ENCODE assay signal across 9 cellular contexts in genomic region chr2:63053889-63054725, GRCh38. TPM values are rescaled to one million over a fixed set of nuclear protein-coding genes. Genes with fewer than 3 reads are reported as not detected.
DNase-seq lines count a peak whose midpoint lies in the region; ATAC-seq and TF ChIP-seq lines count a peak whose summit lies in the region.
"Had no signal": no experiment of that assay in that cellular context is flagged by ENCODE, and none has a peak within 500 bp of the region (broad histone marks: within the 10 kb centered on the region; RNA-seq: fewer than 3 reads in every experiment).

No MANE protein-coding gene starts in this region.

- no peaks in the 10 kb centered on the region for H3K36me3 ChIP-seq in stomach

- no peak for TF ChIP-seq EP300 in stomach (IDR thresholded peaks at IDR 0.05)

- peaks cover 59 to 100% (median 100%) of the 10 kb centered on the region in 3 donors for H3K27me3 ChIP-seq in stomach

- no peak for DNase-seq in activated CD4-positive, alpha-beta T cell treated with anti-CD3 and anti-CD28 coated beads, Interleukin-2, amount 10 ng/mL, durations not matched to agents 7 days and 5 days
- DNase-seq in activated CD4-positive, alpha-beta T cell treated with anti-CD3 and anti-CD28 coated beads, Interleukin-2, amount 50 U/mL, for 1 hour, result no peak
- peak; percentile 19 for DNase-seq in iris pigment epithelial cell (ENCODE audit: low read depth)
- DNase-seq in stomach, result no peak
- no peak for DNase-seq in mesenteric fat pad (ENCODE audit: low spot score)
- no peak for DNase-seq in COLO829 (ENCODE audit: low spot score)

- no peak for ATAC-seq in activated T-helper 17 cell treated with anti-CD3 and anti-CD28 coated beads, Interleukin-2, amount 50 U/mL, for 72 hours (replicated peaks)
- ATAC-seq in HG03108 (IDR thresholded peaks at IDR 0.05; ENCODE audit: unreplicated experiment), result no peak

- peaks cover 0 to 41% (median 6%) of the 10 kb centered on the region in 4 donors for H3K9me3 ChIP-seq in stomach

- WGBS in stomach, 5 donors, result 10 to 27% (median 24%) methylated on average over 37 to 51 of the region's 51 CpGs

- H3K27ac Mint-ChIP-seq in activated CD4-positive, alpha-beta T cell treated with anti-CD3 and anti-CD28 coated beads, Interleukin-2, amount 10 ng/mL, durations not matched to agents 7 days and 5 days, result peak overlapping the region; percentile 74
- no peak overlapping the region for H3K27ac Mint-ChIP-seq in activated T-helper 17 cell treated with anti-CD3 and anti-CD28 coated beads, Interleukin-2, amount 50 U/mL, for 72 hours

- H3K4me1 ChIP-seq in stomach, result peaks cover 58 to 88% (median 78%) of the 10 kb centered on the region in 4 donors

- H3K9me3 Mint-ChIP-seq in activated CD4-positive, alpha-beta T cell treated with anti-CD3 and anti-CD28 coated beads, Interleukin-2, amount 10 ng/mL, durations not matched to agents 7 days and 5 days, result no peaks in the 10 kb centered on the region
- no peaks in the 10 kb centered on the region for H3K9me3 Mint-ChIP-seq in activated T-helper 17 cell treated with anti-CD3 and anti-CD28 coated beads, Interleukin-2, amount 50 U/mL, for 72 hours

- peaks cover 89% of the 10 kb centered on the region for H3K27me3 Mint-ChIP-seq in activated CD4-positive, alpha-beta T cell treated with anti-CD3 and anti-CD28 coated beads, Interleukin-2, amount 10 ng/mL, durations not matched to agents 7 days and 5 days
- peaks cover 72% of the 10 kb centered on the region for H3K27me3 Mint-ChIP-seq in activated T-helper 17 cell treated with anti-CD3 and anti-CD28 coated beads, Interleukin-2, amount 50 U/mL, for 72 hours

- H3K36me3 Mint-ChIP-seq in activated CD4-positive, alpha-beta T cell treated with anti-CD3 and anti-CD28 coated beads, Interleukin-2, amount 10 ng/mL, durations not matched to agents 7 days and 5 days (ENCODE audit: low read depth), result peaks cover 5% of the 10 kb centered on the region
- peaks cover 5% of the 10 kb centered on the region for H3K36me3 Mint-ChIP-seq in activated T-helper 17 cell treated with anti-CD3 and anti-CD28 coated beads, Interleukin-2, amount 50 U/mL, for 72 hours (ENCODE audit: low read depth)

- CTCF ChIA-PET in activated CD4-positive, alpha-beta T cell treated with anti-CD3 and anti-CD28 coated beads, Interleukin-2, amount 10 ng/mL, durations not matched to agents 7 days and 5 days (lab: Charles Lee), result no interaction called here

- H3K27ac ChIP-seq in stomach, result no peak overlapping the region
- H3K27ac ChIP-seq: epithelial cell of prostate had no signal

- intact Hi-C loops in stomach (cut with DNase I; ENCODE audit: low total_unique reads), result no loop called here

- H3K4me3 ChIP-seq in stomach, result peak overlapping the region; percentile 16 to 46 (median 31)

- TF ChIP-seq POLR2A in stomach (IDR thresholded peaks at IDR 0.05), result no peak

- H3K4me3 Mint-ChIP-seq in activated CD4-positive, alpha-beta T cell treated with anti-CD3 and anti-CD28 coated beads, Interleukin-2, amount 10 ng/mL, durations not matched to agents 7 days and 5 days, result peak overlapping the region; percentile 53
- H3K4me3 Mint-ChIP-seq in activated T-helper 17 cell treated with anti-CD3 and anti-CD28 coated beads, Interleukin-2, amount 50 U/mL, for 72 hours, result peak overlapping the region; percentile 52

- POLR2A ChIA-PET in activated CD4-positive, alpha-beta T cell treated with anti-CD3 and anti-CD28 coated beads, Interleukin-2, amount 10 ng/mL, durations not matched to agents 7 days and 5 days (lab: Charles Lee), result no interaction called here

- H3K4me1 Mint-ChIP-seq in activated CD4-positive, alpha-beta T cell treated with anti-CD3 and anti-CD28 coated beads, Interleukin-2, amount 10 ng/mL, durations not matched to agents 7 days and 5 days, result peaks cover 66% of the 10 kb centered on the region
- peaks cover 24% of the 10 kb centered on the region for H3K4me1 Mint-ChIP-seq in activated T-helper 17 cell treated with anti-CD3 and anti-CD28 coated beads, Interleukin-2, amount 50 U/mL, for 72 hours

- no peak for TF ChIP-seq CTCF in stomach (IDR thresholded peaks at IDR 0.05)

RNA-seq across cellular contexts. Expression of gene OTX1, which starts 3.5 kb away (rescaled TPM):
- total RNA-seq in activated CD4-positive, alpha-beta T cell treated with anti-CD3 and anti-CD28 coated beads, Interleukin-2, amount 10 ng/mL, durations not matched to agents 7 days and 5 days, result not detected
- not detected for total RNA-seq in activated T-helper 17 cell treated with anti-CD3 and anti-CD28 coated beads, Interleukin-2, amount 50 U/mL, for 72 hours
- total RNA-seq in stomach, result not detected
- under 1 TPM in 2 of 3 donors, not detected in 1; 0.10 to 0.25 TPM for polyA plus RNA-seq in stomach
- total RNA-seq in mesenteric fat pad, result not detected
